Comparison of ENCODE assay signal across 1 cellular context in the genomic region with DNA sequence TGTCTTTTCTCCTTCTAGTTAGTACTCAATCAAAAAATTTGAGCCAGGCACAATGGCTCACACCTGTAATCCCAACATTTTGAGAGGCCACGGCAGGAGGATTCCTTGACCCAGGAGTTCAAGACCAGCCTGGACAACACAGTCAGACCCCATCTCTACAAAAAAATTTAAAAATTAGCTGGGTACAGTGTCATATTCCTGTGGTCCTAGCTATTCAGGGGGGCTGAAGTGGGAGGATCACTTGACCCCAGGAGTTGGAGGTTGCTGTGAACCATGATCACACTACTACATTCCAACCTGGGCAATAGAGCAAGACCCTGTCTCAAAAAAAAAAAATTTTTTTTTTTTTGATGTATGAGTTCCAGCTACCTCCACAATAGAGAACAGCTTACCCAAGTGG.
A peak's percentile ranks its signal among the peaks of the same experiment; 100 is the strongest.
TF ChIP-seq lines count a peak whose summit lies in the region.

No MANE protein-coding gene starts in this region.

TF ChIP-seq in K562, 482 proteins besides CTCF, POLR2A, EP300 and RAD21 (continued from another document):
- TF ChIP-seq ZNF449 (CRISPR knock-in tag; IDR thresholded peaks at IDR 0.05) (no peak), RBM25 (IDR thresholded peaks at IDR 0.05; ENCODE audit: low read depth, low read length, severe bottlenecking) (peak; percentile 31)
